In genomic region chr10:62804384-62805138, GRCh38 we compare ENCODE assay signal across 8 cellular contexts. TPM values are rescaled to one million over a fixed set of nuclear protein-coding genes. Genes with fewer than 3 reads are reported as not detected.
A peak's percentile ranks its signal among the peaks of the same experiment; 100 is the strongest.
DNase-seq lines count a peak whose midpoint lies in the region; ATAC-seq and TF ChIP-seq lines count a peak whose summit lies in the region.

TSS of gene ADO (plus strand) at chr10:62804720. CDS start at chr10:62805060, 340 bp downstream.

- H3K9me3 ChIP-seq in HUES6 (ENCODE audit: control insufficient read depth, insufficient read depth, low read depth, low read length) (no peaks in the 10 kb centered on the region), OCI-LY3 (ENCODE audit: insufficient read depth, low read length) (no peaks in the 10 kb centered on the region), mucosa of rectum (ENCODE audit: control insufficient read depth in 2 of 2, low read length in 2 of 2) (no peaks in the 10 kb centered on the region)

- no peaks in the 10 kb centered on the region for H3K36me3 ChIP-seq in HUES6 (ENCODE audit: control insufficient read depth, insufficient read depth, low read length)
- peaks cover 13% of the 10 kb centered on the region for H3K36me3 ChIP-seq in OCI-LY3 (replicated peaks; ENCODE audit: low read depth, low read length)
- H3K36me3 ChIP-seq in mucosa of rectum (ENCODE audit: control insufficient read depth in 2 of 2, insufficient read depth in 2 of 2, low read length in 2 of 2), result no peaks in the 10 kb centered on the region

- H3K27ac Mint-ChIP-seq in stimulated activated effector memory CD8-positive, alpha-beta T cell treated with anti-CD3 and anti-CD28 coated beads, Interleukin-12 subunit alpha, Interleukin-12 subunit beta, amount 100 ng/mL, for 72 hours, result peak within 1 kb of the TSS; percentile 100

- H3K27ac ChIP-seq in HUES6 (ENCODE audit: low read depth, low read length) (peak within 1 kb of the TSS; percentile 94), OCI-LY3 (ENCODE audit: low read length) (peak within 1 kb of the TSS; percentile 77), mucosa of rectum (ENCODE audit: low read depth in 2 of 2, low read length in 2 of 2) (peak within 1 kb of the TSS; percentile 92 to 94)

- peaks cover 40% of the 10 kb centered on the region for H3K79me2 ChIP-seq in OCI-LY3 (ENCODE audit: low read length)

- H3K4me1 ChIP-seq in HUES6 (ENCODE audit: control insufficient read depth, insufficient read depth, low read length) (peaks cover 19% of the 10 kb centered on the region), OCI-LY3 (ENCODE audit: low read length) (peaks cover 12% of the 10 kb centered on the region), mucosa of rectum (ENCODE audit: control insufficient read depth in 2 of 2, insufficient read depth in 2 of 2, low read length in 2 of 2) (peaks cover 6 to 19% of the 10 kb centered on the region in 2 donors)

- peak within 1 kb of the TSS; percentile 98 for H3K4me2 ChIP-seq in OCI-LY3 (ENCODE audit: low read length)

- peak within 1 kb of the TSS; percentile 99 for H3K4me3 ChIP-seq in HUES6 (ENCODE audit: low read depth, low read length)
- peak within 1 kb of the TSS; percentile 97 for H3K4me3 ChIP-seq in OCI-LY3 (ENCODE audit: low read length)
- peak within 1 kb of the TSS; percentile 87 to 93 for H3K4me3 ChIP-seq in mucosa of rectum (ENCODE audit: low read length in 2 of 2)

- no peak for TF ChIP-seq CTCF in OCI-LY3 (IDR thresholded peaks at IDR 0.05; ENCODE audit: low read depth, low read length)

- H3K27me3 ChIP-seq in HUES6 (ENCODE audit: control insufficient read depth, insufficient read depth, low read length), result no peaks in the 10 kb centered on the region
- H3K27me3 ChIP-seq in OCI-LY3 (ENCODE audit: low read depth, low read length), result no peaks in the 10 kb centered on the region
- no peaks in the 10 kb centered on the region for H3K27me3 ChIP-seq in mucosa of rectum (ENCODE audit: control insufficient read depth in 2 of 2, insufficient read depth in 2 of 2, low read length in 2 of 2)

- peak within 1 kb of the TSS; percentile 90; the same call in 1 of the 2 replicates for H2AFZ ChIP-seq in OCI-LY3 (ENCODE audit: low read depth, low read length)

- DNase-seq in DMS 273 (lab: John Stamatoyannopoulos, UW; ENCODE audit: unreplicated experiment) (peak; percentile 91), erythroblast (lab: John Stamatoyannopoulos, UW) (peak; percentile 90 to 92)
- peak; percentile 73 for DNase-seq in activated T-cell treated with anti-CD3 and anti-CD28 coated beads, Interleukin-2, amount 50 U/mL, for 4 hours
- peak; percentile 59 to 86 for DNase-seq in stimulated activated effector memory CD8-positive, alpha-beta T cell treated with anti-CD3 and anti-CD28 coated beads, Interleukin-12 subunit alpha, Interleukin-12 subunit beta, amount 100 ng/mL, for 72 hours (ENCODE audit: low spot score in 2 of 2)

- peak within 1 kb of the TSS; percentile 90 for H3K9ac ChIP-seq in HUES6 (ENCODE audit: low read length)
- peak within 1 kb of the TSS; percentile 83 for H3K9ac ChIP-seq in OCI-LY3 (ENCODE audit: low read length)
- peak within 1 kb of the TSS; percentile 79 to 89 for H3K9ac ChIP-seq in mucosa of rectum (ENCODE audit: low read depth in 1 of 2, low read length in 2 of 2)

- peaks cover 3% of the 10 kb centered on the region for H3K27me3 Mint-ChIP-seq in activated T-cell treated with anti-CD3 and anti-CD28 coated beads, Interleukin-2, amount 50 U/mL, for 4 hours (ENCODE audit: low read depth)

- peak; percentile 62 for TF ChIP-seq POLR2A in erythroblast (IDR thresholded peaks at IDR 0.05; ENCODE audit: low read length)

- ATAC-seq in GM21447 (IDR thresholded peaks at IDR 0.05; ENCODE audit: unreplicated experiment), result peak; percentile 83
- peak; percentile 91 to 93 for ATAC-seq in activated T-cell treated with anti-CD3 and anti-CD28 coated beads, Interleukin-2, amount 50 U/mL, for 4 hours
- peak; percentile 91 for ATAC-seq in stimulated activated effector memory CD8-positive, alpha-beta T cell treated with anti-CD3 and anti-CD28 coated beads, Interleukin-12 subunit alpha, Interleukin-12 subunit beta, amount 100 ng/mL, for 72 hours

- H3K9me3 Mint-ChIP-seq in activated T-cell treated with anti-CD3 and anti-CD28 coated beads, Interleukin-2, amount 50 U/mL, for 4 hours, result no peaks in the 10 kb centered on the region
- no peaks in the 10 kb centered on the region for H3K9me3 Mint-ChIP-seq in stimulated activated effector memory CD8-positive, alpha-beta T cell treated with anti-CD3 and anti-CD28 coated beads, Interleukin-12 subunit alpha, Interleukin-12 subunit beta, amount 100 ng/mL, for 72 hours

- peaks cover 23% of the 10 kb centered on the region for H3K36me3 Mint-ChIP-seq in activated T-cell treated with anti-CD3 and anti-CD28 coated beads, Interleukin-2, amount 50 U/mL, for 4 hours (ENCODE audit: insufficient read depth)
- peaks cover 47% of the 10 kb centered on the region for H3K36me3 Mint-ChIP-seq in stimulated activated effector memory CD8-positive, alpha-beta T cell treated with anti-CD3 and anti-CD28 coated beads, Interleukin-12 subunit alpha, Interleukin-12 subunit beta, amount 100 ng/mL, for 72 hours

- H3K4me3 Mint-ChIP-seq in activated T-cell treated with anti-CD3 and anti-CD28 coated beads, Interleukin-2, amount 50 U/mL, for 4 hours, result peak within 1 kb of the TSS; percentile 90
- peak within 1 kb of the TSS; percentile 92 for H3K4me3 Mint-ChIP-seq in stimulated activated effector memory CD8-positive, alpha-beta T cell treated with anti-CD3 and anti-CD28 coated beads, Interleukin-12 subunit alpha, Interleukin-12 subunit beta, amount 100 ng/mL, for 72 hours

- peaks cover 39% of the 10 kb centered on the region for H3K4me1 Mint-ChIP-seq in activated T-cell treated with anti-CD3 and anti-CD28 coated beads, Interleukin-2, amount 50 U/mL, for 4 hours (ENCODE audit: low read depth)
- peaks cover 35% of the 10 kb centered on the region for H3K4me1 Mint-ChIP-seq in stimulated activated effector memory CD8-positive, alpha-beta T cell treated with anti-CD3 and anti-CD28 coated beads, Interleukin-12 subunit alpha, Interleukin-12 subunit beta, amount 100 ng/mL, for 72 hours

- H4K20me1 ChIP-seq in OCI-LY3 (ENCODE audit: insufficient read depth, low read length), result peaks cover 27% of the 10 kb centered on the region

RNA-seq across cellular contexts. Expression of gene ADO, which starts in this region (rescaled TPM):
- total RNA-seq in activated T-cell treated with anti-CD3 and anti-CD28 coated beads, Interleukin-2, amount 50 U/mL, for 4 hours, result 10 to 100 TPM; 42.7 to 44.7 (median 44.4) TPM

Comparison
In these comparisons a context has a peak if more than half of its experiments do, and no peak if none do; other contexts are left out.
1. Peak in every context shown above with its lines: DNase-seq, ATAC-seq, H3K4me3 ChIP-seq and H3K27ac ChIP-seq.